9 cellular contexts compared by ENCODE assay signal in the genomic region with DNA sequence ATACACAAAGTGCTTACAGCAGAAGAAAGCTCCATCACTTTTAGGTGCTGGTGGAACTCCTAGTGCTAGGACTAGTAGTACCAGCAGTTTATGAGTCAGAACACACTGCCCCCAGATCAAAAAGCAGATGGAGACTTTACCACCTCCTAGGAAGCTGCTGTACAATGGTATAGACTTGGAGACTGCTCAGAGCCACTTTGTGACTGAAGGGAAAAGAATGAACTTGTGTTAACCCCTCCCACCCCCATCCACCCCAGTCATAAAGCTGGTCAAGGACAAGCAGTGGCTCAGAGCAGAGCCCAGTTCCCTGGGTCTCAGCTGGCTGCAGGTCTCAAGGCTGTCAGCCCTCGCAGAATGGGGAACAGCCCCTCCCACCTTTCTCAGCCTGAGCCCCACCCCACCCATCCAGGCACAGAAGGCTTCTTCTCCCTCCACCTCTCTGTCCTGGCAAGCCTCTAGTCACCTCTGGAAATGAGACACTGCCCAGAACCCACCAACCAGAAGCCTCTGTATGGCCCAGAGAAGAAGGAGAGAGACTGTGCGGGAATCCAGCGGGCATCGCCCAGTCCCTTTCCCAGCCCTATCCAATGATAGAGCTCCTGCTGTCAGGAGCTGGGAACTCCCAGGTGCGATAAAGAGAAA. TPM values are rescaled to one million over a fixed set of nuclear protein-coding genes. Genes with fewer than 3 reads are reported as not detected.
A peak's percentile ranks its signal among the peaks of the same experiment; 100 is the strongest.
DNase-seq lines count a peak whose midpoint lies in the region; ATAC-seq and TF ChIP-seq lines count a peak whose summit lies in the region.
"Had no signal": no experiment of that assay in that cellular context is flagged by ENCODE, and none has a peak within 500 bp of the region (broad histone marks: within the 10 kb centered on the region; RNA-seq: fewer than 3 reads in every experiment).

No MANE protein-coding gene starts in this region.

- H3K4me3 ChIP-seq in fibroblast of pulmonary artery (replicated peaks; ENCODE audit: low read depth, low read length) (no peak overlapping the region), sigmoid colon (no peak overlapping the region)
- H3K4me3 ChIP-seq: SK-N-MC had no signal

- no peak for TF ChIP-seq POLR2A in sigmoid colon (IDR thresholded peaks at IDR 0.05)

- 20 to 59% methylated on average over 5 of the region's 5 CpGs for WGBS in sigmoid colon, 2 donors

- H3K36me3 ChIP-seq in sigmoid colon: no peaks in the 10 kb centered on the region

- H3K27ac ChIP-seq in sigmoid colon: peak overlapping the region; percentile 39 to 93 (median 72)
- H3K27ac ChIP-seq: SK-N-MC had no signal

- peaks cover 0 to 81% (median 64%) of the 10 kb centered on the region in 4 donors for H3K4me1 ChIP-seq in sigmoid colon

- H3K27me3 ChIP-seq in sigmoid colon: no peaks in the 10 kb centered on the region

- no peak for ATAC-seq in GM18858 (IDR thresholded peaks at IDR 0.05; ENCODE audit: unreplicated experiment)
- no peak for ATAC-seq in HG02981 (IDR thresholded peaks at IDR 0.05; ENCODE audit: unreplicated experiment)
- no peak for ATAC-seq in GM21825 (IDR thresholded peaks at IDR 0.05; ENCODE audit: unreplicated experiment)

- TF ChIP-seq EP300 in sigmoid colon (IDR thresholded peaks at IDR 0.05): peak in 1 of 4 donors; percentile 65

- no peaks in the 10 kb centered on the region for H3K9me3 ChIP-seq in sigmoid colon

- DNase-seq in GM03348 (ENCODE audit: low spot score) (peak; percentile 59), RKO (ENCODE audit: low spot score) (peak; percentile 31), fibroblast of pulmonary artery (ENCODE audit: low read depth) (peak; percentile 67), sigmoid colon (peak; percentile 52), medulla oblongata (ENCODE audit: extremely low spot score) (no peak)

- intact Hi-C loops in sigmoid colon (cut with DNase I): loop anchor here (5.0 kb wide), 2 partner anchors 59 to 84 kb away; no protein-coding TSS in a partner anchor

- TF ChIP-seq CTCF in fibroblast of pulmonary artery (IDR thresholded peaks at IDR 0.05; ENCODE audit: low read length, missing control alignments) (no peak), sigmoid colon (IDR thresholded peaks at IDR 0.05) (no peak)

RNA-seq across cellular contexts. Expression of a gene that starts 23.8 kb away (rescaled TPM):
- total RNA-seq in sigmoid colon: 10 to 100 TPM; 44.2 to 52.3 (median 48.3) TPM
- polyA plus RNA-seq in sigmoid colon: 100 to 1,000 TPM in 1 of 3 donors, 10 to 100 TPM in 2; 75.1 to 126 (median 91.4) TPM
